Comparison of ENCODE assay signal across 11 cellular contexts in genomic region chr7:30091431-30092386, GRCh38. TPM values are rescaled to one million over a fixed set of nuclear protein-coding genes. Genes with fewer than 3 reads are reported as not detected.
DNase-seq lines count a peak whose midpoint lies in the region; ATAC-seq, FAIRE-seq and TF ChIP-seq lines count a peak whose summit lies in the region.
"Had no signal": no experiment of that assay in that cellular context is flagged by ENCODE, and none has a peak within 500 bp of the region (broad histone marks: within the 10 kb centered on the region; RNA-seq: fewer than 3 reads in every experiment).

No MANE protein-coding gene starts in this region.

- H3K27me3 ChIP-seq in suprapubic skin: no peaks in the 10 kb centered on the region

- no peaks in the 10 kb centered on the region for H3K4me1 ChIP-seq in suprapubic skin

- TF ChIP-seq POLR2A in H54 (IDR thresholded peaks at IDR 0.05; ENCODE audit: low read depth, low read length): no peak
- no peak for TF ChIP-seq POLR2A in suprapubic skin (IDR thresholded peaks at IDR 0.05)

- no peak for TF ChIP-seq CTCF in suprapubic skin (IDR thresholded peaks at IDR 0.05)
- no peak for TF ChIP-seq CTCF in glutamatergic neuron (IDR thresholded peaks at IDR 0.05; ENCODE audit: partially characterized antibody, unreplicated experiment)

- peaks cover 6% of the 10 kb centered on the region for H3K36me3 Mint-ChIP-seq in glutamatergic neuron (ENCODE audit: unreplicated experiment)

- H3K27ac ChIP-seq in suprapubic skin: peak overlapping the region; percentile 41

- FAIRE-seq in H54 (lab: Jason Lieb, UNC): peak; percentile 33

- peaks cover 4% of the 10 kb centered on the region for H3K9me3 Mint-ChIP-seq in glutamatergic neuron (ENCODE audit: unreplicated experiment)
- H3K9me3 Mint-ChIP-seq: activated CD4-positive, alpha-beta memory T cell treated with anti-CD3 and anti-CD28 coated beads for 36 hours had no signal

- no peak overlapping the region for H3K27ac Mint-ChIP-seq in glutamatergic neuron (ENCODE audit: unreplicated experiment)
- H3K27ac Mint-ChIP-seq: activated CD4-positive, alpha-beta memory T cell treated with anti-CD3 and anti-CD28 coated beads for 36 hours had no signal

- no peaks in the 10 kb centered on the region for H3K36me3 ChIP-seq in suprapubic skin

- H3K4me3 ChIP-seq in suprapubic skin: no peak overlapping the region

- ATAC-seq in HG03108 (IDR thresholded peaks at IDR 0.05; ENCODE audit: unreplicated experiment): no peak

- no peak overlapping the region for H3K4me3 Mint-ChIP-seq in glutamatergic neuron (ENCODE audit: unreplicated experiment)
- H3K4me3 Mint-ChIP-seq: activated CD4-positive, alpha-beta memory T cell treated with anti-CD3 and anti-CD28 coated beads for 36 hours had no signal

- 69% methylated on average over 9 of the region's 9 CpGs for WGBS in suprapubic skin

- H3K9me3 ChIP-seq in suprapubic skin: no peaks in the 10 kb centered on the region

- H3K27me3 Mint-ChIP-seq in glutamatergic neuron (ENCODE audit: unreplicated experiment): peaks cover 4% of the 10 kb centered on the region
- H3K27me3 Mint-ChIP-seq: activated CD4-positive, alpha-beta memory T cell treated with anti-CD3 and anti-CD28 coated beads for 36 hours had no signal

- no peak for TF ChIP-seq EP300 in suprapubic skin (IDR thresholded peaks at IDR 0.05)

- DNase-seq in H54 (ENCODE audit: insufficient read length, low spot score) (peak; percentile 70), astrocyte of the hippocampus (ENCODE audit: low read depth, low spot score) (peak; percentile 79), hepatic stellate cell (ENCODE audit: low spot score) (peak; percentile 70), suprapubic skin (ENCODE audit: low spot score in 2 of 2) (no peak), foreskin melanocyte (no peak), glutamatergic neuron (no peak)
- DNase-seq: activated CD4-positive, alpha-beta memory T cell treated with anti-CD3 and anti-CD28 coated beads for 36 hours; H7; NCI-H524; stimulated activated CD4-positive, alpha-beta T cell treated with anti-CD3 and anti-CD28 coated beads, Interleukin-12 subunit alpha, Interleukin-12 subunit beta, amount 100 ng/mL, for 4 hours had no signal

- no peaks in the 10 kb centered on the region for H3K4me1 Mint-ChIP-seq in glutamatergic neuron (ENCODE audit: low read depth, unreplicated experiment)

RNA-seq across cellular contexts. Expression of gene MTURN, which starts 43.1 kb away (rescaled TPM):
- 100 to 1,000 TPM in 1 of 4 donors, 10 to 100 TPM in 3; 42.9 to 103 (median 58.0) TPM for total RNA-seq in suprapubic skin
- total RNA-seq in glutamatergic neuron (ENCODE audit: unreplicated experiment): 32.6 TPM

Comparison
In these comparisons a context has a peak if more than half of its experiments do, and no peak if none do; other contexts are left out.
1. DNase-seq: peak in H54 (single experiment), astrocyte of the hippocampus (single experiment) and hepatic stellate cell (single experiment); none in suprapubic skin (0 of 2), foreskin melanocyte (single experiment) and glutamatergic neuron (single experiment).